Comparison of ENCODE assay signal across 31 cellular contexts in genomic region chr18:42231796-42232195, GRCh38.
"Had no signal": no experiment of that assay in that cellular context is flagged by ENCODE, and none has a peak within 500 bp of the region (broad histone marks: within the 10 kb centered on the region; RNA-seq: fewer than 3 reads in every experiment).

No MANE protein-coding gene starts in this region.

- H3K4me3 ChIP-seq: ascending aorta, breast epithelium, cardiac muscle cell, colonic mucosa, gastrocnemius medialis, heart left ventricle had no signal

- H3K27ac Mint-ChIP-seq: activated B cell treated with CpG ODN at 0.5 μM for 24 hours; activated CD4-positive, alpha-beta memory T cell treated with anti-CD3 and anti-CD28 coated beads for 36 hours; activated CD4-positive, alpha-beta T cell treated with anti-CD3 and anti-CD28 coated beads, Interleukin-2, amount 10 ng/mL, durations not matched to agents 24 days and 14 days; activated CD8-positive, alpha-beta memory T cell treated with anti-CD3 and anti-CD28 coated beads, Interleukin-2, amount 10 ng/mL, durations not matched to agents 7 days and 5 days; activated CD8-positive, alpha-beta T cell treated with anti-CD3 and anti-CD28 coated beads, Interleukin-2, amount 10 ng/mL, durations not matched to agents 7 days and 5 days; activated naive CD4-positive, alpha-beta T cell treated with anti-CD3 and anti-CD28 coated beads, Interleukin-2, amount 10 ng/mL, durations not matched to agents 7 days and 5 days; activated naive CD4-positive, alpha-beta T cell treated with anti-CD3 and anti-CD28 coated beads, Interleukin-2, amount 50 U/mL, for 72 hours; activated naive CD8-positive, alpha-beta T cell treated with anti-CD3 and anti-CD28 coated beads, Interleukin-2, amount 10 ng/mL, durations not matched to agents 7 days and 5 days; activated T-cell treated with anti-CD3 and anti-CD28 coated beads, Interleukin-2, amount 50 U/mL, for 24 hours; activated T-cell treated with anti-CD3 and anti-CD28 coated beads, Interleukin-2, amount 50 U/mL, for 72 hours; brain; T-helper 2 cell treated with Interferon-gamma antibody and Interleukin-4, amounts not matched to agents 5 μg/mL and 100 μg/mL, for 36 hours had no signal

- H3K27ac ChIP-seq: ascending aorta, breast epithelium, cardiac muscle cell, colonic mucosa, gastrocnemius medialis, heart left ventricle, WERI-Rb-1 had no signal

- H3K9me3 Mint-ChIP-seq: activated B cell treated with CpG ODN at 0.5 μM for 24 hours; activated CD4-positive, alpha-beta memory T cell treated with anti-CD3 and anti-CD28 coated beads for 36 hours; activated CD4-positive, alpha-beta T cell treated with anti-CD3 and anti-CD28 coated beads, Interleukin-2, amount 10 ng/mL, durations not matched to agents 24 days and 14 days; activated naive CD4-positive, alpha-beta T cell treated with anti-CD3 and anti-CD28 coated beads, Interleukin-2, amount 10 ng/mL, durations not matched to agents 7 days and 5 days; activated naive CD4-positive, alpha-beta T cell treated with anti-CD3 and anti-CD28 coated beads, Interleukin-2, amount 50 U/mL, for 72 hours; activated naive CD8-positive, alpha-beta T cell treated with anti-CD3 and anti-CD28 coated beads, Interleukin-2, amount 10 ng/mL, durations not matched to agents 7 days and 5 days; activated T-cell treated with anti-CD3 and anti-CD28 coated beads, Interleukin-2, amount 50 U/mL, for 24 hours; brain; T-helper 2 cell treated with Interferon-gamma antibody and Interleukin-4, amounts not matched to agents 5 μg/mL and 100 μg/mL, for 36 hours had no signal

- H3K9me3 ChIP-seq: ascending aorta, breast epithelium, colonic mucosa, gastrocnemius medialis, heart left ventricle had no signal

- H3K4me1 ChIP-seq: ascending aorta, breast epithelium, colonic mucosa, gastrocnemius medialis, heart left ventricle had no signal

- H3K27me3 ChIP-seq: ascending aorta, breast epithelium, cardiac muscle cell, colonic mucosa, gastrocnemius medialis, heart left ventricle had no signal

- H3K27me3 Mint-ChIP-seq: activated B cell treated with CpG ODN at 0.5 μM for 24 hours; activated CD4-positive, alpha-beta memory T cell treated with anti-CD3 and anti-CD28 coated beads for 36 hours; activated CD4-positive, alpha-beta T cell treated with anti-CD3 and anti-CD28 coated beads, Interleukin-2, amount 10 ng/mL, durations not matched to agents 24 days and 14 days; activated CD8-positive, alpha-beta memory T cell treated with anti-CD3 and anti-CD28 coated beads, Interleukin-2, amount 10 ng/mL, durations not matched to agents 7 days and 5 days; activated naive CD4-positive, alpha-beta T cell treated with anti-CD3 and anti-CD28 coated beads, Interleukin-2, amount 10 ng/mL, durations not matched to agents 7 days and 5 days; activated naive CD8-positive, alpha-beta T cell treated with anti-CD3 and anti-CD28 coated beads, Interleukin-2, amount 10 ng/mL, durations not matched to agents 7 days and 5 days; activated T-cell treated with anti-CD3 and anti-CD28 coated beads, Interleukin-2, amount 50 U/mL, for 24 hours had no signal

- ATAC-seq: activated CD4-positive, CD25-positive, alpha-beta regulatory T cell treated with anti-CD3 and anti-CD28 coated beads, Interleukin-2, amount 50 U/mL, for 24 hours; activated CD8-positive, alpha-beta memory T cell treated with anti-CD3 and anti-CD28 coated beads, Interleukin-2, amount 10 ng/mL, durations not matched to agents 7 days and 5 days; activated CD8-positive, alpha-beta T cell treated with anti-CD3 and anti-CD28 coated beads, Interleukin-2, amount 10 ng/mL, durations not matched to agents 7 days and 5 days; activated naive CD4-positive, alpha-beta T cell treated with anti-CD3 and anti-CD28 coated beads, Interleukin-2, amount 50 U/mL, for 72 hours; activated T-cell treated with anti-CD3 and anti-CD28 coated beads, Interleukin-2, amount 50 U/mL, for 72 hours; esophagus mucosa; gastrocnemius medialis; heart left ventricle had no signal

- H3K4me3 Mint-ChIP-seq: activated B cell treated with CpG ODN at 0.5 μM for 24 hours; activated CD4-positive, alpha-beta memory T cell treated with anti-CD3 and anti-CD28 coated beads for 36 hours; activated CD4-positive, alpha-beta T cell treated with anti-CD3 and anti-CD28 coated beads, Interleukin-2, amount 10 ng/mL, durations not matched to agents 24 days and 14 days; activated CD8-positive, alpha-beta memory T cell treated with anti-CD3 and anti-CD28 coated beads, Interleukin-2, amount 10 ng/mL, durations not matched to agents 7 days and 5 days; activated CD8-positive, alpha-beta T cell treated with anti-CD3 and anti-CD28 coated beads, Interleukin-2, amount 10 ng/mL, durations not matched to agents 7 days and 5 days; activated naive CD4-positive, alpha-beta T cell treated with anti-CD3 and anti-CD28 coated beads, Interleukin-2, amount 10 ng/mL, durations not matched to agents 7 days and 5 days; activated naive CD8-positive, alpha-beta T cell treated with anti-CD3 and anti-CD28 coated beads, Interleukin-2, amount 10 ng/mL, durations not matched to agents 7 days and 5 days; activated T-cell treated with anti-CD3 and anti-CD28 coated beads, Interleukin-2, amount 50 U/mL, for 24 hours; activated T-cell treated with anti-CD3 and anti-CD28 coated beads, Interleukin-2, amount 50 U/mL, for 72 hours; brain; T-helper 2 cell treated with Interferon-gamma antibody and Interleukin-4, amounts not matched to agents 5 μg/mL and 100 μg/mL, for 36 hours had no signal

- H3K36me3 Mint-ChIP-seq: activated CD4-positive, alpha-beta memory T cell treated with anti-CD3 and anti-CD28 coated beads for 36 hours; activated CD8-positive, alpha-beta memory T cell treated with anti-CD3 and anti-CD28 coated beads, Interleukin-2, amount 10 ng/mL, durations not matched to agents 7 days and 5 days; activated naive CD4-positive, alpha-beta T cell treated with anti-CD3 and anti-CD28 coated beads, Interleukin-2, amount 10 ng/mL, durations not matched to agents 7 days and 5 days; activated naive CD4-positive, alpha-beta T cell treated with anti-CD3 and anti-CD28 coated beads, Interleukin-2, amount 50 U/mL, for 72 hours; activated naive CD8-positive, alpha-beta T cell treated with anti-CD3 and anti-CD28 coated beads, Interleukin-2, amount 10 ng/mL, durations not matched to agents 7 days and 5 days; brain had no signal

- H3K36me3 ChIP-seq: ascending aorta, breast epithelium, cardiac muscle cell, colonic mucosa, gastrocnemius medialis, heart left ventricle had no signal

- DNase-seq: activated B cell treated with CpG ODN at 0.5 μM for 24 hours; activated CD4-positive, alpha-beta memory T cell treated with anti-CD3 and anti-CD28 coated beads for 36 hours; activated CD4-positive, alpha-beta T cell treated with anti-CD3 and anti-CD28 coated beads, Interleukin-2, amount 10 ng/mL, durations not matched to agents 24 days and 14 days; activated CD8-positive, alpha-beta memory T cell treated with anti-CD3 and anti-CD28 coated beads, Interleukin-2, amount 10 ng/mL, durations not matched to agents 7 days and 5 days; activated CD8-positive, alpha-beta memory T cell treated with anti-CD3 and anti-CD28 coated beads, Interleukin-2, amount 50 U/mL, for 4 hours; activated CD8-positive, alpha-beta T cell treated with anti-CD3 and anti-CD28 coated beads, Interleukin-2, amount 10 ng/mL, durations not matched to agents 7 days and 5 days; activated gamma-delta T cell; activated naive CD4-positive, alpha-beta T cell; activated naive CD4-positive, alpha-beta T cell treated with anti-CD3 and anti-CD28 coated beads, Interleukin-2, amount 10 ng/mL, durations not matched to agents 7 days and 5 days; activated naive CD8-positive, alpha-beta T cell treated with anti-CD3 and anti-CD28 coated beads, Interleukin-2, amount 10 ng/mL, durations not matched to agents 7 days and 5 days; activated T-cell treated with anti-CD3 and anti-CD28 coated beads, Interleukin-2, amount 50 U/mL, for 24 hours; activated T-cell treated with anti-CD3 and anti-CD28 coated beads, Interleukin-2, amount 50 U/mL, for 72 hours; central memory CD4-positive, alpha-beta T cell; cerebellar nuclear complex; colonic mucosa; effector CD8-positive, alpha-beta T cell; foreskin fibroblast; gastrocnemius medialis; glutamatergic neuron; heart left ventricle; hypothalamus; T1000; WERI-Rb-1 had no signal

- H3K4me1 Mint-ChIP-seq: activated B cell treated with CpG ODN at 0.5 μM for 24 hours; activated CD4-positive, alpha-beta T cell treated with anti-CD3 and anti-CD28 coated beads, Interleukin-2, amount 10 ng/mL, durations not matched to agents 24 days and 14 days; activated CD8-positive, alpha-beta memory T cell treated with anti-CD3 and anti-CD28 coated beads, Interleukin-2, amount 10 ng/mL, durations not matched to agents 7 days and 5 days; activated naive CD4-positive, alpha-beta T cell treated with anti-CD3 and anti-CD28 coated beads, Interleukin-2, amount 10 ng/mL, durations not matched to agents 7 days and 5 days; activated naive CD8-positive, alpha-beta T cell treated with anti-CD3 and anti-CD28 coated beads, Interleukin-2, amount 10 ng/mL, durations not matched to agents 7 days and 5 days; brain had no signal
